Comparison of ENCODE assay signal across 8 cellular contexts in the genomic region with DNA sequence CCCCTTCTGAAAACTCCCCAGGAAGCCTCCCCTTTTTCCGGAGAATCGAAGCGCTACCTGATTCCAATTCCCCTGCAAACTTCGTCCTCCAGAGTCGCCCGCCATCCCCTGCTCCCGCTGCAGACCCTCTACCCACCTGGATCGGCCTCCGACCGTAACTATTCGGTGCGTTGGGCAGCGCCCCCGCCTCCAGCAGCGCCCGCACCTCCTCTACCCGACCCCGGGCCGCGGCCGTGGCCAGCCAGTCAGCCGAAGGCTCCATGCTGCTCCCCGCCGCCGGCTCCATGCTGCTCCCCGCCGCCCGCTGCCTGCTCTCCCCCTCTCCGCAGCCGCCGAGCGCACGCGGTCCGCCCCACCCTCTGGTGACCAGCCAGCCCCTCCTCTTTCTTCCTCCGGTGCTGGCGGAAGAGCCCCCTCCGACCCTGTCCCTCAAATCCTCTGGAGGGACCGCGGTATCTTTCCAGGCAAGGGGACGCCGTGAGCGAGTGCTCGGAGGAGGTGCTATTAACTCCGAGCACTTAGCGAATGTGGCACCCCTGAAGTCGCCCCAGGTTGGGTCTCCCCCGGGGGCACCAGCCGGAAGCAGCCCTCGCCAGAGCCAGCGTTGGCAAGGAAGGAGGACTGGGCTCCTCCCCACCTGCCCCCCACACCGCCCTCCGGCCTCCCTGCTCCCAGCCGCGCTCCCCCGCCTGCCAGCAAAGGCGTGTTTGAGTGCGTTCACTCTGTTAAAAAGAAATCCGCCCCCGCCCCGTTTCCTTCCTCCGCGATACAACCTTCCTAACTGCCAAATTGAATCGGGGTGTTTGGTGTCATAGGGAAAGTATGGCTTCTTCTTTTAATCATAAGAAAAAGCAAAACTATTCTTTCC. TPM values are rescaled to one million over a fixed set of nuclear protein-coding genes. Genes with fewer than 3 reads are reported as not detected.
DNase-seq lines count a peak whose midpoint lies in the region; ATAC-seq, FAIRE-seq and TF ChIP-seq lines count a peak whose summit lies in the region.

No MANE protein-coding gene starts in this region.

- ATAC-seq in HG03378 (IDR thresholded peaks at IDR 0.05; ENCODE audit: unreplicated experiment), result peak; percentile 49

- no peaks in the 10 kb centered on the region for H3K79me2 ChIP-seq in keratinocyte (ENCODE audit: control insufficient read depth, insufficient read depth, low read length)

- CTCF ChIA-PET in BJ (lab: Yijun Ruan, JAX), result interaction anchor here (1.9 kb wide), 1 partner anchor 34 kb away, joined by 10 read pairs; the partner anchor contains the start of gene CDKN2B

- H3K27me3 ChIP-seq in BJ (ENCODE audit: control insufficient read depth, insufficient read depth, low read length) (peaks cover 34% of the 10 kb centered on the region), NT2/D1 (ENCODE audit: insufficient read depth, insufficient read length) (peaks cover 99% of the 10 kb centered on the region), keratinocyte (ENCODE audit: control insufficient read depth, extremely low read depth, insufficient read depth, low read length) (peaks cover 75% of the 10 kb centered on the region)

- TF ChIP-seq CTCF in BJ (IDR thresholded peaks at IDR 0.05; ENCODE audit: insufficient read depth, low read depth, low read length), result no peak
- TF ChIP-seq CTCF in astrocyte of the spinal cord (IDR thresholded peaks at IDR 0.05; ENCODE audit: low read depth, low read length), result no peak
- no peak for TF ChIP-seq CTCF in keratinocyte (optimal IDR thresholded peaks at IDR 0.05 in 1 of 3, IDR thresholded peaks at IDR 0.05 in 1 of 3, conservative IDR thresholded peaks at IDR 0.05 in 1 of 3; ENCODE audit: extremely low read depth in 1 of 3, insufficient read depth in 2 of 3, low read length in 3 of 3)

- H3K9me1 ChIP-seq in keratinocyte (ENCODE audit: control insufficient read depth, extremely low read depth, insufficient read depth, low read length), result no peaks in the 10 kb centered on the region

- H3K4me1 ChIP-seq in NT2/D1 (ENCODE audit: insufficient read depth, insufficient read length) (no peaks in the 10 kb centered on the region), keratinocyte (ENCODE audit: control insufficient read depth, extremely low read depth, insufficient read depth, low read length) (peaks cover 10% of the 10 kb centered on the region)

- peak overlapping the region; percentile 81 for H2AFZ ChIP-seq in keratinocyte (ENCODE audit: control insufficient read depth, low read length)

- no peaks in the 10 kb centered on the region for H4K20me1 ChIP-seq in keratinocyte (ENCODE audit: control insufficient read depth, extremely low read depth, insufficient read depth, low read length)

- POLR2A ChIA-PET in BJ (lab: Charles Lee), result no interaction called here

- DNase-seq in BJ (ENCODE audit: low read depth) (no peak), GM19239 (ENCODE audit: insufficient read length, low spot score) (no peak), NT2/D1 (ENCODE audit: low read depth, low spot score) (no peak), astrocyte of the spinal cord (ENCODE audit: low read depth, low spot score) (peak; percentile 76), keratinocyte (ENCODE audit: low read depth, low spot score) (no peak), 8988T (no peak)
- DNase-seq in stimulated activated CD4-positive, alpha-beta T cell treated with anti-CD3 and anti-CD28 coated beads, Interleukin-4, amount 100 ng/mL, for 48 hours (ENCODE audit: low read depth in 2 of 2), result peak; percentile 26 to 31

- H3K4me2 ChIP-seq in keratinocyte (ENCODE audit: control insufficient read depth, extremely low read depth, insufficient read depth, low read depth, low read length), result peak overlapping the region; percentile 98

- H3K9ac ChIP-seq in NT2/D1 (ENCODE audit: insufficient read length, low read depth), result peak overlapping the region; percentile 37
- peak overlapping the region; percentile 75 for H3K9ac ChIP-seq in keratinocyte (ENCODE audit: control insufficient read depth, extremely low read depth, insufficient read depth, low read length)

- peak overlapping the region; percentile 54 for H3K27ac ChIP-seq in keratinocyte (ENCODE audit: control insufficient read depth, insufficient read depth, low read length)

- H3K4me3 ChIP-seq in BJ (ENCODE audit: low read depth, low read length), result peak overlapping the region; percentile 53
- H3K4me3 ChIP-seq in NT2/D1 (ENCODE audit: insufficient read length, low read depth), result peak overlapping the region; percentile 50
- H3K4me3 ChIP-seq in astrocyte of the spinal cord (ENCODE audit: low read depth, low read length), result peak overlapping the region; percentile 57
- H3K4me3 ChIP-seq in keratinocyte (ENCODE audit: control insufficient read depth in 2 of 3, extremely low read depth in 1 of 3, insufficient read depth in 2 of 3, low read depth in 1 of 3, low read length in 3 of 3), result peak overlapping the region; percentile 80 to 89 (median 85)

- H3K36me3 ChIP-seq in BJ (ENCODE audit: control insufficient read depth, insufficient read depth, low read length) (no peaks in the 10 kb centered on the region), NT2/D1 (ENCODE audit: insufficient read depth, insufficient read length, low read length) (no peaks in the 10 kb centered on the region), keratinocyte (ENCODE audit: control insufficient read depth in 2 of 2, extremely low read depth in 1 of 2, insufficient read depth in 2 of 2, low read length in 2 of 2) (peaks cover 5 to 8% of the 10 kb centered on the region in 2 experiments)

- H3K9me3 ChIP-seq in NT2/D1 (ENCODE audit: insufficient read depth, low read length), result no peaks in the 10 kb centered on the region
- peaks cover 9% of the 10 kb centered on the region for H3K9me3 ChIP-seq in keratinocyte (ENCODE audit: control insufficient read depth, low read depth, low read length)

- peak; percentile 76 for FAIRE-seq in GM19239 (lab: Jason Lieb, UNC)
- FAIRE-seq in keratinocyte (lab: Jason Lieb, UNC), result no peak

- in situ Hi-C loops in astrocyte of the spinal cord (cut with HindIII; ENCODE audit: low sequenced_read_pairs), result no loop called here

- dilution Hi-C loops in keratinocyte (cut with MboI; ENCODE audit: extremely low pct_ligation_motif_present, low sequenced_read_pairs), result no loop called here

RNA-seq across cellular contexts. Expression of gene CDKN2A, which starts 19.4 kb away (rescaled TPM):
- 15.2 and 20.0 TPM in 2 replicates for polyA plus RNA-seq in BJ (2011; rRNA removed)
- polyA minus RNA-seq in BJ (2011; rRNA and poly(A)+ RNA removed), result 4.2 and 5.0 TPM in 2 replicates
- polyA plus RNA-seq in keratinocyte, result 65.1 to 125 TPM (median 65.3 TPM) in 3 replicates
- polyA plus RNA-seq in keratinocyte (2011; ENCODE audit: low read depth), result 6.5 TPM
- polyA plus RNA-seq in keratinocyte (2011; cell fraction: cytosol; rRNA removed), result 80.4 and 163 TPM in 2 replicates
- 46.8 and 77.8 TPM in 2 replicates for polyA plus RNA-seq in keratinocyte (2011; cell fraction: nucleus; rRNA removed)
- polyA plus RNA-seq in keratinocyte (2012; ENCODE audit: low replicate concordance), result 48.9 and 98.0 TPM in 2 replicates
- 7.4 to 19.5 TPM (median 14.6 TPM) in 3 replicates for polyA minus RNA-seq in keratinocyte
- 207 TPM for polyA minus RNA-seq in keratinocyte (2011; cell fraction: cytosol; rRNA and poly(A)+ RNA removed)
- 23.7 and 31.8 TPM in 2 replicates for polyA minus RNA-seq in keratinocyte (2011; cell fraction: nucleus; rRNA and poly(A)+ RNA removed)

RNA-seq across cellular contexts. Expression of gene CDKN2B-AS1, which starts 19.8 kb away (rescaled TPM):
- polyA plus RNA-seq in BJ (2011; rRNA removed), result 0.59 and 1.1 TPM in 2 replicates
- 1.2 and 2.1 TPM in 2 replicates for polyA minus RNA-seq in BJ (2011; rRNA and poly(A)+ RNA removed)
- polyA plus RNA-seq in keratinocyte, result 0.61 to 1.4 TPM (median 1.1 TPM) in 3 replicates
- 0.47 TPM for polyA plus RNA-seq in keratinocyte (2011; ENCODE audit: low read depth)
- polyA plus RNA-seq in keratinocyte (2011; cell fraction: cytosol; rRNA removed), result 0.35 and 0.73 TPM in 2 replicates
- 1.9 and 2.1 TPM in 2 replicates for polyA plus RNA-seq in keratinocyte (2011; cell fraction: nucleus; rRNA removed)
- polyA plus RNA-seq in keratinocyte (2012; ENCODE audit: low replicate concordance), result 0.33 and 0.52 TPM in 2 replicates
- polyA minus RNA-seq in keratinocyte, result 1.4 to 2.5 TPM in 2 of 3 replicates, not detected in the other
- polyA minus RNA-seq in keratinocyte (2011; cell fraction: cytosol; rRNA and poly(A)+ RNA removed), result not detected
- 2.3 and 5.0 TPM in 2 replicates for polyA minus RNA-seq in keratinocyte (2011; cell fraction: nucleus; rRNA and poly(A)+ RNA removed)

RNA-seq across cellular contexts. Expression of gene CDKN2B, which starts 34.3 kb away (rescaled TPM):
- polyA plus RNA-seq in BJ (2011; rRNA removed), result 4.3 and 5.2 TPM in 2 replicates
- 2.6 and 3.0 TPM in 2 replicates for polyA minus RNA-seq in BJ (2011; rRNA and poly(A)+ RNA removed)
- 17.9 to 34.3 TPM (median 19.9 TPM) in 3 replicates for polyA plus RNA-seq in keratinocyte
- polyA plus RNA-seq in keratinocyte (2011; ENCODE audit: low read depth), result 48.0 TPM
- polyA plus RNA-seq in keratinocyte (2011; cell fraction: cytosol; rRNA removed), result 19.5 and 25.4 TPM in 2 replicates
- 70.7 and 78.3 TPM in 2 replicates for polyA plus RNA-seq in keratinocyte (2011; cell fraction: nucleus; rRNA removed)
- 15.3 and 67.4 TPM in 2 replicates for polyA plus RNA-seq in keratinocyte (2012; ENCODE audit: low replicate concordance)
- 5.9 to 22.6 TPM (median 17.3 TPM) in 3 replicates for polyA minus RNA-seq in keratinocyte
- 22.6 TPM for polyA minus RNA-seq in keratinocyte (2011; cell fraction: cytosol; rRNA and poly(A)+ RNA removed)
- polyA minus RNA-seq in keratinocyte (2011; cell fraction: nucleus; rRNA and poly(A)+ RNA removed), result 29.0 and 38.3 TPM in 2 replicates

Comparison
In these comparisons a context has a peak if more than half of its experiments do, and no peak if none do; other contexts are left out.
1. DNase-seq: peak in astrocyte of the spinal cord (single experiment) and stimulated activated CD4-positive, alpha-beta T cell treated with anti-CD3 and anti-CD28 coated beads, Interleukin-4, amount 100 ng/mL, for 48 hours (2 of 2); none in BJ (single experiment), GM19239 (single experiment), NT2/D1 (single experiment), keratinocyte (single experiment) and 8988T (single experiment).
2. Peak in every context shown above with its lines, with median percentiles within 50 percentile points of each other: H3K4me3 ChIP-seq.